Comparison of ENCODE assay signal across 23 cellular contexts in genomic region chr16:15748654-15749053, GRCh38.
"Had no signal": no experiment of that assay in that cellular context is flagged by ENCODE, and none has a peak within 500 bp of the region (broad histone marks: within the 10 kb centered on the region; RNA-seq: fewer than 3 reads in every experiment).

No MANE protein-coding gene starts in this region.

- H3K9me3 ChIP-seq: heart left ventricle, right atrium auricular region, spleen, suprapubic skin had no signal

- H3K4me1 Mint-ChIP-seq: neural progenitor cell had no signal

- H3K79me2 ChIP-seq: hepatocyte, parathyroid adenoma had no signal

- H3K36me3 ChIP-seq: neural progenitor cell had no signal

- H3K27me3 Mint-ChIP-seq: memory B cell; stimulated activated naive B cell treated with anti-CD40 and anti-IgM and Interleukin-4, amounts not matched to agents 10 μg/mL and 1 μg/mL and 100 μg/mL, for 72 hours; stimulated activated naive CD8-positive, alpha-beta T cell treated with anti-CD3 and anti-CD28 coated beads, Interleukin-15, Interleukin-2, amounts not matched to agents 100 ng/mL and 50 ng/mL, for 24 hours had no signal

- H3K4me3 ChIP-seq: coronary artery, heart left ventricle, hepatocyte, lung, neural progenitor cell, right atrium auricular region, skin epidermis, spleen, suprapubic skin had no signal

- H3K9me3 Mint-ChIP-seq: memory B cell; natural killer cell; neural progenitor cell; stimulated activated naive B cell treated with anti-CD40 and anti-IgM and Interleukin-4, amounts not matched to agents 10 μg/mL and 1 μg/mL and 100 μg/mL, for 72 hours; stimulated activated naive CD8-positive, alpha-beta T cell treated with anti-CD3 and anti-CD28 coated beads, Interleukin-15, Interleukin-2, amounts not matched to agents 100 ng/mL and 50 ng/mL, for 24 hours had no signal

- H3K9ac ChIP-seq: neural progenitor cell, parathyroid adenoma had no signal

- H3K36me3 Mint-ChIP-seq: natural killer cell, neural progenitor cell had no signal

- H3K4me3 Mint-ChIP-seq: memory B cell; natural killer cell; neural progenitor cell; stimulated activated naive B cell treated with anti-CD40 and anti-IgM and Interleukin-4, amounts not matched to agents 10 μg/mL and 1 μg/mL and 100 μg/mL, for 72 hours; stimulated activated naive CD8-positive, alpha-beta T cell treated with anti-CD3 and anti-CD28 coated beads, Interleukin-15, Interleukin-2, amounts not matched to agents 100 ng/mL and 50 ng/mL, for 24 hours had no signal

- H3K27ac Mint-ChIP-seq: memory B cell; natural killer cell; neural progenitor cell; progenitor cell of endocrine pancreas; stimulated activated naive B cell treated with anti-CD40 and anti-IgM and Interleukin-4, amounts not matched to agents 10 μg/mL and 1 μg/mL and 100 μg/mL, for 72 hours; stimulated activated naive CD8-positive, alpha-beta T cell treated with anti-CD3 and anti-CD28 coated beads, Interleukin-15, Interleukin-2, amounts not matched to agents 100 ng/mL and 50 ng/mL, for 24 hours had no signal

- ATAC-seq: heart left ventricle; left lobe of liver; natural killer cell; stimulated activated naive B cell treated with anti-CD40 and anti-IgM and Interleukin-4, amounts not matched to agents 10 μg/mL and 1 μg/mL and 100 μg/mL, for 72 hours had no signal

- DNase-seq: dermis blood vessel endothelial cell; effector memory CD4-positive, alpha-beta T cell; erythroblast; heart left ventricle; kidney; natural killer cell; spleen; stimulated activated CD4-positive, alpha-beta T cell treated with anti-CD3 and anti-CD28 coated beads, Interleukin-4, amount 100 ng/mL, for 4 hours; stimulated activated naive B cell treated with anti-CD40 and anti-IgM and Interleukin-4, amounts not matched to agents 10 μg/mL and 1 μg/mL and 100 μg/mL, for 72 hours had no signal

- FAIRE-seq: endometrium, frontal cortex, kidney had no signal

- H2AFZ ChIP-seq: hepatocyte, neural progenitor cell, parathyroid adenoma had no signal

- H3K4me1 ChIP-seq: heart left ventricle, neural progenitor cell, parathyroid adenoma, right atrium auricular region, suprapubic skin had no signal

- H3K27me3 ChIP-seq: heart left ventricle, hepatocyte, neural progenitor cell, right atrium auricular region, spleen, suprapubic skin had no signal

- H3K27ac ChIP-seq: hepatocyte, neural progenitor cell, parathyroid adenoma, right atrium auricular region, skin epidermis, spleen, suprapubic skin had no signal

- H3K4me2 ChIP-seq: hepatocyte, neural progenitor cell had no signal
